28 cellular contexts compared by ENCODE assay signal in genomic region chr16:53827741-53828140, GRCh38.
DNase-seq lines count a peak whose midpoint lies in the region; ATAC-seq and FAIRE-seq lines count a peak whose summit lies in the region.
"Had no signal": no experiment of that assay in that cellular context is flagged by ENCODE, and none has a peak within 500 bp of the region (broad histone marks: within the 10 kb centered on the region; RNA-seq: fewer than 3 reads in every experiment).

No MANE protein-coding gene starts in this region.

- H3K27me3 Mint-ChIP-seq in activated CD8-positive, alpha-beta T cell treated with anti-CD3 and anti-CD28 coated beads, Interleukin-2, amount 10 ng/mL, durations not matched to agents 7 days and 5 days (ENCODE audit: low read depth) = no peaks in the 10 kb centered on the region
- H3K27me3 Mint-ChIP-seq: activated CD4-positive, alpha-beta memory T cell treated with anti-CD3 and anti-CD28 coated beads, Interleukin-2, amount 10 ng/mL, durations not matched to agents 7 days and 5 days; activated naive CD4-positive, alpha-beta T cell treated with anti-CD3 and anti-CD28 coated beads, Interleukin-2, amount 10 ng/mL, durations not matched to agents 7 days and 5 days; memory B cell had no signal

- H3K4me3 Mint-ChIP-seq in activated CD8-positive, alpha-beta T cell treated with anti-CD3 and anti-CD28 coated beads, Interleukin-2, amount 10 ng/mL, durations not matched to agents 7 days and 5 days = no peak overlapping the region
- H3K4me3 Mint-ChIP-seq: activated CD4-positive, alpha-beta memory T cell treated with anti-CD3 and anti-CD28 coated beads, Interleukin-2, amount 10 ng/mL, durations not matched to agents 7 days and 5 days; activated naive CD4-positive, alpha-beta T cell treated with anti-CD3 and anti-CD28 coated beads, Interleukin-2, amount 10 ng/mL, durations not matched to agents 7 days and 5 days; memory B cell; stimulated activated effector memory CD8-positive, alpha-beta T cell treated with anti-CD3 and anti-CD28 coated beads, Interleukin-12 subunit alpha, Interleukin-12 subunit beta, amount 100 ng/mL, for 72 hours had no signal

- H3K4me1 ChIP-seq in HUES48 (ENCODE audit: control insufficient read depth, insufficient read depth, low read length) = peaks cover 13% of the 10 kb centered on the region; the same call in 1 of the 2 replicates
- H3K4me1 ChIP-seq: gastrocnemius medialis, prostate gland had no signal

- in situ Hi-C loops in SK-MEL-5 (cut with HindIII; ENCODE audit: low pct_unique_long_range_greater_than_20kb, low sequenced_read_pairs) = no loop called here

- H3K36me3 Mint-ChIP-seq in activated CD8-positive, alpha-beta T cell treated with anti-CD3 and anti-CD28 coated beads, Interleukin-2, amount 10 ng/mL, durations not matched to agents 7 days and 5 days (ENCODE audit: low read depth) = peaks cover 14% of the 10 kb centered on the region

- peak; percentile 93 for DNase-seq in SK-MEL-5 (ENCODE audit: low read depth, low spot score)
- peak; percentile 7 for DNase-seq in iPS DF 19.7 (ENCODE audit: low read depth, low spot score)
- peak; percentile 42 for DNase-seq in retina
- DNase-seq in activated CD8-positive, alpha-beta T cell treated with anti-CD3 and anti-CD28 coated beads, Interleukin-2, amount 10 ng/mL, durations not matched to agents 7 days and 5 days = no peak
- no peak for DNase-seq in GM19239 (ENCODE audit: insufficient read length, low spot score)
- no peak for DNase-seq in SK-N-DZ (ENCODE audit: low spot score)
- DNase-seq: activated CD4-positive, alpha-beta memory T cell treated with anti-CD3 and anti-CD28 coated beads, Interleukin-2, amount 10 ng/mL, durations not matched to agents 7 days and 5 days; activated CD8-positive, alpha-beta memory T cell treated with anti-CD3 and anti-CD28 coated beads, Interleukin-2, amount 50 U/mL, for 48 hours; activated naive CD4-positive, alpha-beta T cell treated with anti-CD3 and anti-CD28 coated beads, Interleukin-2, amount 10 ng/mL, durations not matched to agents 7 days and 5 days; adrenal gland; cerebellar nuclear complex; gastrocnemius medialis; KBM-7; MG63; NCI-H1105; NCI-H187 treated with DMSO at 0.1 percent for 48 hours; NCI-H524 treated with DMSO at 0.1 percent for 48 hours; PC-3; stimulated activated CD4-positive, alpha-beta T cell treated with anti-CD3 and anti-CD28 coated beads, Interleukin-15, amount 100 ng/mL, for 24 hours had no signal

- no peaks in the 10 kb centered on the region for H3K9me3 ChIP-seq in HUES48 (ENCODE audit: control insufficient read depth, insufficient read depth, low read length)
- H3K9me3 ChIP-seq: adrenal gland, gastrocnemius medialis, MG63, prostate gland, upper lobe of left lung had no signal

- no peak for ATAC-seq in activated CD8-positive, alpha-beta T cell treated with anti-CD3 and anti-CD28 coated beads, Interleukin-2, amount 10 ng/mL, durations not matched to agents 7 days and 5 days
- ATAC-seq in GM19023 (IDR thresholded peaks at IDR 0.05; ENCODE audit: unreplicated experiment) = no peak
- ATAC-seq: gastrocnemius medialis; GM12878; PC-3; Right ventricle myocardium inferior; stimulated activated effector memory CD8-positive, alpha-beta T cell treated with anti-CD3 and anti-CD28 coated beads, Interleukin-12 subunit alpha, Interleukin-12 subunit beta, amount 100 ng/mL, for 72 hours had no signal

- H3K27ac Mint-ChIP-seq in activated CD8-positive, alpha-beta T cell treated with anti-CD3 and anti-CD28 coated beads, Interleukin-2, amount 10 ng/mL, durations not matched to agents 7 days and 5 days = no peak overlapping the region
- H3K27ac Mint-ChIP-seq: activated CD4-positive, alpha-beta memory T cell treated with anti-CD3 and anti-CD28 coated beads, Interleukin-2, amount 10 ng/mL, durations not matched to agents 7 days and 5 days; activated naive CD4-positive, alpha-beta T cell treated with anti-CD3 and anti-CD28 coated beads, Interleukin-2, amount 10 ng/mL, durations not matched to agents 7 days and 5 days; memory B cell; stimulated activated effector memory CD8-positive, alpha-beta T cell treated with anti-CD3 and anti-CD28 coated beads, Interleukin-12 subunit alpha, Interleukin-12 subunit beta, amount 100 ng/mL, for 72 hours had no signal

- H3K27ac ChIP-seq in HUES48 (ENCODE audit: low read depth, low read length) = peak overlapping the region; percentile 46
- H3K27ac ChIP-seq: adrenal gland, BLaER1, gastrocnemius medialis, prostate gland, upper lobe of left lung had no signal

- no peaks in the 10 kb centered on the region for H3K4me1 Mint-ChIP-seq in activated CD8-positive, alpha-beta T cell treated with anti-CD3 and anti-CD28 coated beads, Interleukin-2, amount 10 ng/mL, durations not matched to agents 7 days and 5 days (ENCODE audit: low read depth)
- H3K4me1 Mint-ChIP-seq: activated CD4-positive, alpha-beta memory T cell treated with anti-CD3 and anti-CD28 coated beads, Interleukin-2, amount 10 ng/mL, durations not matched to agents 7 days and 5 days; activated naive CD4-positive, alpha-beta T cell treated with anti-CD3 and anti-CD28 coated beads, Interleukin-2, amount 10 ng/mL, durations not matched to agents 7 days and 5 days had no signal

- peaks cover 4% of the 10 kb centered on the region for H3K9me3 Mint-ChIP-seq in activated CD8-positive, alpha-beta T cell treated with anti-CD3 and anti-CD28 coated beads, Interleukin-2, amount 10 ng/mL, durations not matched to agents 7 days and 5 days (ENCODE audit: insufficient read depth)
- H3K9me3 Mint-ChIP-seq: activated CD4-positive, alpha-beta memory T cell treated with anti-CD3 and anti-CD28 coated beads, Interleukin-2, amount 10 ng/mL, durations not matched to agents 7 days and 5 days; activated naive CD4-positive, alpha-beta T cell treated with anti-CD3 and anti-CD28 coated beads, Interleukin-2, amount 10 ng/mL, durations not matched to agents 7 days and 5 days; memory B cell; stimulated activated effector memory CD8-positive, alpha-beta T cell treated with anti-CD3 and anti-CD28 coated beads, Interleukin-12 subunit alpha, Interleukin-12 subunit beta, amount 100 ng/mL, for 72 hours had no signal

- POLR2A ChIA-PET in activated CD8-positive, alpha-beta T cell treated with anti-CD3 and anti-CD28 coated beads, Interleukin-2, amount 10 ng/mL, durations not matched to agents 7 days and 5 days (lab: Charles Lee) = no interaction called here

- no peak for FAIRE-seq in GM19239 (lab: Jason Lieb, UNC)
- FAIRE-seq: GM12878 had no signal

- peaks cover 11% of the 10 kb centered on the region for H3K36me3 ChIP-seq in HUES48 (ENCODE audit: control insufficient read depth, insufficient read depth, low read length)
- H3K36me3 ChIP-seq: adrenal gland, prostate gland had no signal

- H3K27me3 ChIP-seq in HUES48 (ENCODE audit: control insufficient read depth, insufficient read depth, low read length) = no peaks in the 10 kb centered on the region
- H3K27me3 ChIP-seq: adrenal gland, BLaER1, gastrocnemius medialis, MG63, upper lobe of left lung had no signal

- CTCF ChIA-PET in activated CD8-positive, alpha-beta T cell treated with anti-CD3 and anti-CD28 coated beads, Interleukin-2, amount 10 ng/mL, durations not matched to agents 7 days and 5 days (lab: Charles Lee) = no interaction called here

- no peak overlapping the region for H3K4me3 ChIP-seq in HUES48 (ENCODE audit: low read depth, low read length)
- H3K4me3 ChIP-seq: adrenal gland, BLaER1, gastrocnemius medialis, GM12878, MG63, prostate gland, upper lobe of left lung had no signal

- no peak overlapping the region for H3K9ac ChIP-seq in HUES48 (ENCODE audit: low read depth, low read length)
- H3K9ac ChIP-seq: BLaER1 had no signal

Comparison
In these comparisons a context has a peak if more than half of its experiments do, and no peak if none do; other contexts are left out.
1. DNase-seq: peak in SK-MEL-5 (single experiment), iPS DF 19.7 (single experiment) and retina (single experiment); none in activated CD8-positive, alpha-beta T cell treated with anti-CD3 and anti-CD28 coated beads, Interleukin-2, amount 10 ng/mL, durations not matched to agents 7 days and 5 days (single experiment), GM19239 (single experiment) and SK-N-DZ (single experiment).